ENCODE assay signal across 8 cellular contexts in genomic region chrX:40922307-40922706, GRCh38.
DNase-seq lines count a peak whose midpoint lies in the region; ATAC-seq and TF ChIP-seq lines count a peak whose summit lies in the region.

No MANE protein-coding gene starts in this region.

- H3K9me3 Mint-ChIP-seq in activated CD4-positive, alpha-beta memory T cell treated with anti-CD3 and anti-CD28 coated beads for 36 hours: peaks cover 10% of the 10 kb centered on the region
- peaks cover 2% of the 10 kb centered on the region for H3K9me3 Mint-ChIP-seq in activated CD4-positive, alpha-beta T cell treated with anti-CD3 and anti-CD28 coated beads for 36 hours (ENCODE audit: low read depth)

- H3K36me3 ChIP-seq in mesendoderm (ENCODE audit: control insufficient read depth, insufficient read depth, low read length): no peaks in the 10 kb centered on the region

- H3K18ac ChIP-seq in mesendoderm (ENCODE audit: low read length): no peak overlapping the region

- ATAC-seq in activated CD4-positive, alpha-beta T cell treated with anti-CD3 and anti-CD28 coated beads for 36 hours: no peak
- ATAC-seq in GM21619 (IDR thresholded peaks at IDR 0.05; ENCODE audit: unreplicated experiment): no peak

- H3K23ac ChIP-seq in mesendoderm (ENCODE audit: low read length): no peak overlapping the region

- H3K56ac ChIP-seq in mesendoderm (ENCODE audit: low read length): no peak overlapping the region

- POLR2A ChIA-PET in activated CD4-positive, alpha-beta memory T cell treated with anti-CD3 and anti-CD28 coated beads for 36 hours (lab: Charles Lee): no interaction called here
- POLR2A ChIA-PET in activated CD4-positive, alpha-beta T cell treated with anti-CD3 and anti-CD28 coated beads for 36 hours (lab: Charles Lee): no interaction called here

- H3K36me3 Mint-ChIP-seq in activated CD4-positive, alpha-beta memory T cell treated with anti-CD3 and anti-CD28 coated beads for 36 hours: no peaks in the 10 kb centered on the region
- H3K36me3 Mint-ChIP-seq in activated CD4-positive, alpha-beta T cell treated with anti-CD3 and anti-CD28 coated beads for 36 hours (ENCODE audit: low read depth): no peaks in the 10 kb centered on the region

- intact Hi-C loops in activated CD4-positive, alpha-beta memory T cell treated with anti-CD3 and anti-CD28 coated beads for 36 hours (cut with micrococcal nuclease): no loop called here
- intact Hi-C loops in activated CD4-positive, alpha-beta T cell treated with anti-CD3 and anti-CD28 coated beads for 36 hours (cut with DNase I, micrococcal nuclease): no loop called here

- H3K4me3 Mint-ChIP-seq in activated CD4-positive, alpha-beta memory T cell treated with anti-CD3 and anti-CD28 coated beads for 36 hours: no peak overlapping the region
- no peak overlapping the region for H3K4me3 Mint-ChIP-seq in activated CD4-positive, alpha-beta T cell treated with anti-CD3 and anti-CD28 coated beads for 36 hours

- H3K27ac Mint-ChIP-seq in activated CD4-positive, alpha-beta memory T cell treated with anti-CD3 and anti-CD28 coated beads for 36 hours: no peak overlapping the region
- no peak overlapping the region for H3K27ac Mint-ChIP-seq in activated CD4-positive, alpha-beta T cell treated with anti-CD3 and anti-CD28 coated beads for 36 hours

- H2BK15ac ChIP-seq in mesendoderm (replicated peaks; ENCODE audit: low read depth): no peak overlapping the region

- H3K27ac ChIP-seq in mesendoderm (ENCODE audit: low read depth, low read length): no peak overlapping the region

- H3K4me2 ChIP-seq in mesendoderm (ENCODE audit: low read length): no peak overlapping the region

- DNase-seq in EL (peak; percentile 57), LHCN-M2 (ENCODE audit: low read depth) (peak; percentile 49), astrocyte of the cerebellum (ENCODE audit: low read depth) (peak; percentile 45), mesendoderm (peak; percentile 77), GOT3 (lab: John Stamatoyannopoulos, UW) (no peak)
- DNase-seq in activated CD4-positive, alpha-beta memory T cell treated with anti-CD3 and anti-CD28 coated beads for 36 hours: no peak
- DNase-seq in activated CD4-positive, alpha-beta T cell treated with anti-CD3 and anti-CD28 coated beads for 36 hours: no peak

- H3K27me3 ChIP-seq in mesendoderm (ENCODE audit: insufficient read depth, low read length, poor library complexity): no peaks in the 10 kb centered on the region

- TF ChIP-seq CTCF in astrocyte of the cerebellum (IDR thresholded peaks at IDR 0.05; ENCODE audit: low read depth, low read length, missing control alignments): peak; percentile 37

- in situ Hi-C loops in astrocyte of the cerebellum (cut with HindIII; ENCODE audit: low sequenced_read_pairs): no loop called here

- H4K8ac ChIP-seq in mesendoderm (ENCODE audit: low read depth, low read length): no peak overlapping the region

- CTCF ChIA-PET in activated CD4-positive, alpha-beta memory T cell treated with anti-CD3 and anti-CD28 coated beads for 36 hours (lab: Charles Lee): interaction anchor here (0.7 kb wide), 1 partner anchor 128 kb away, joined by 3 read pairs; no protein-coding TSS in a partner anchor
- CTCF ChIA-PET in activated CD4-positive, alpha-beta T cell treated with anti-CD3 and anti-CD28 coated beads for 36 hours (lab: Charles Lee): no interaction called here

- no peaks in the 10 kb centered on the region for H3K79me2 ChIP-seq in mesendoderm (ENCODE audit: control insufficient read depth, insufficient read depth, low read length)

- H2AK5ac ChIP-seq in mesendoderm (ENCODE audit: low read length): no peak overlapping the region

- H3K27me3 Mint-ChIP-seq in activated CD4-positive, alpha-beta memory T cell treated with anti-CD3 and anti-CD28 coated beads for 36 hours: no peaks in the 10 kb centered on the region
- H3K27me3 Mint-ChIP-seq in activated CD4-positive, alpha-beta T cell treated with anti-CD3 and anti-CD28 coated beads for 36 hours: no peaks in the 10 kb centered on the region

- H3K4me1 ChIP-seq in mesendoderm (ENCODE audit: control insufficient read depth, low read depth, low read length): no peaks in the 10 kb centered on the region

- H3K4me3 ChIP-seq in astrocyte of the cerebellum (ENCODE audit: low read depth, low read length) (no peak overlapping the region), mesendoderm (ENCODE audit: low read length) (no peak overlapping the region)

- no peak overlapping the region for H2BK120ac ChIP-seq in mesendoderm (ENCODE audit: low read depth, low read length)

- no CpG with 5 or more reads among the region's 7 CpGs for WGBS in mesendoderm (ENCODE audit: extremely low coverage, insufficient coverage, low lambda C conversion rate)

- no peak overlapping the region for H4K5ac ChIP-seq in mesendoderm (ENCODE audit: low read length)

- no peak overlapping the region for H3K4ac ChIP-seq in mesendoderm (ENCODE audit: low read depth, low read length)

- H3K79me1 ChIP-seq in mesendoderm (ENCODE audit: low read length): no peaks in the 10 kb centered on the region

- H3K4me1 Mint-ChIP-seq in activated CD4-positive, alpha-beta memory T cell treated with anti-CD3 and anti-CD28 coated beads for 36 hours (ENCODE audit: low read depth): no peaks in the 10 kb centered on the region
- no peaks in the 10 kb centered on the region for H3K4me1 Mint-ChIP-seq in activated CD4-positive, alpha-beta T cell treated with anti-CD3 and anti-CD28 coated beads for 36 hours

- no peak overlapping the region for H3K9ac ChIP-seq in mesendoderm (ENCODE audit: low read length)

- no peak overlapping the region for H2BK5ac ChIP-seq in mesendoderm (ENCODE audit: low read length)

Comparison
In these comparisons a context has a peak if more than half of its experiments do, and no peak if none do; other contexts are left out.
1. DNase-seq: peak in EL (single experiment), LHCN-M2 (single experiment), astrocyte of the cerebellum (single experiment) and mesendoderm (single experiment); none in activated CD4-positive, alpha-beta memory T cell treated with anti-CD3 and anti-CD28 coated beads for 36 hours (single experiment), activated CD4-positive, alpha-beta T cell treated with anti-CD3 and anti-CD28 coated beads for 36 hours (single experiment) and GOT3 (single experiment).